In the genomic region with DNA sequence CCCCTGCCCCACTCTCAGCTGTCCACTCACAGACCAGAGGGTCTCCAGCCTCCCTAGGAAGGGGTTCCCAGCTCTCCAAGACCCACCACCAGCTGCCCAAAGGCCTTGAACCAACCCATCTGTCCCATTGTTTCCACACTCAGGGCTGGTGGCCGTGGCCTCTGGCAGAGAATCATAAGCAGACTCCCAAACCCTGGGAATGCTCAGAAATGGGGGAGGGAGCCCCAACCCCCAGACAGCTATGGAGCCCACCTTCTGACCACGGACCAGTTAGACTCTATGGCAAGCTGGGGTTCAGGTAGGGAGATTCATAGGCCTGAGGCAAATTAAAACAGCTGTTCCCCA, we compare ENCODE assay signal across 27 cellular contexts.
DNase-seq lines count a peak whose midpoint lies in the region; ATAC-seq and TF ChIP-seq lines count a peak whose summit lies in the region.
"Had no signal": no experiment of that assay in that cellular context is flagged by ENCODE, and none has a peak within 500 bp of the region (broad histone marks: within the 10 kb centered on the region; RNA-seq: fewer than 3 reads in every experiment).

No MANE protein-coding gene starts in this region.

- WGBS in heart left ventricle, 4 donors = 77 to 83% (median 80%) methylated on average over 2 of the region's 2 CpGs
- 52 to 81% (median 69%) methylated on average over 2 of the region's 2 CpGs for WGBS in spleen, 5 donors
- 78 to 92% (median 81%) methylated on average over 2 of the region's 2 CpGs; no CpG with 5 or more reads in 1 of the 5 donors for WGBS in stomach, 5 donors

- no peak overlapping the region for H3K9ac ChIP-seq in colonic mucosa (ENCODE audit: low read depth in 2 of 2, low read length in 2 of 2)

- no peaks in the 10 kb centered on the region for H3K9me3 Mint-ChIP-seq in nephron progenitor cell
- H3K9me3 Mint-ChIP-seq: activated naive CD4-positive, alpha-beta T cell treated with anti-CD3 and anti-CD28 coated beads, Interleukin-2, amount 50 U/mL, for 72 hours; naive thymus-derived CD8-positive, alpha-beta T cell; T-helper 1 cell treated with Interleukin-12 subunit alpha and Interleukin-12 subunit beta and Interleukin-4 antibody, amounts not matched to agents 30 μg/mL and 1 μg/mL, for 36 hours had no signal

- H3K9me3 ChIP-seq in heart left ventricle = no peaks in the 10 kb centered on the region
- H3K9me3 ChIP-seq in colonic mucosa = no peaks in the 10 kb centered on the region
- no peaks in the 10 kb centered on the region for H3K9me3 ChIP-seq in spleen
- H3K9me3 ChIP-seq in stomach = no peaks in the 10 kb centered on the region
- H3K9me3 ChIP-seq: ascending aorta, BE2C, HAP-1, lower lobe of right lung, thyroid gland had no signal

- H3K36me3 Mint-ChIP-seq in nephron progenitor cell (ENCODE audit: low read depth) = no peaks in the 10 kb centered on the region
- H3K36me3 Mint-ChIP-seq: activated naive CD4-positive, alpha-beta T cell treated with anti-CD3 and anti-CD28 coated beads, Interleukin-2, amount 50 U/mL, for 72 hours; naive thymus-derived CD8-positive, alpha-beta T cell had no signal

- DNase-seq in heart left ventricle (no peak), Right ventricle myocardium superior (no peak), colonic mucosa (peak; percentile 12), nephron progenitor cell (no peak), spleen (no peak), stomach (no peak)
- DNase-seq: ACHN; activated CD4-positive, alpha-beta T cell treated with anti-CD3 and anti-CD28 coated beads, Interleukin-2, amount 50 U/mL, for 4 hours; activated CD4-positive, CD25-positive, alpha-beta regulatory T cell; cortex of kidney; Karpas-422; lower lobe of right lung; naive thymus-derived CD8-positive, alpha-beta T cell; NCI-H2029; NCI-H526; NK-92 treated with Interleukin-12 subunit alpha and Interleukin-12 subunit beta, amount 100 ng/mL, for 24 hours; PC-9; retina had no signal

- H3K27me3 ChIP-seq in heart left ventricle (no peaks in the 10 kb centered on the region), colonic mucosa (no peaks in the 10 kb centered on the region), spleen (replicated peaks in 1 of 7) (no peaks in the 10 kb centered on the region), stomach (no peaks in the 10 kb centered on the region)
- H3K27me3 ChIP-seq: ascending aorta, BE2C, thyroid gland had no signal

- intact Hi-C loops in heart left ventricle (cut with DNase I) = loop anchor here in 3 of 10 donors (10.0 kb wide), 3 partner anchors 211 to 291 kb away; a partner anchor contains a TSS
- intact Hi-C loops in Right ventricle myocardium superior (cut with DNase I) = no loop called here
- intact Hi-C loops in colonic mucosa (cut with DNase I) = no loop called here
- intact Hi-C loops in spleen (cut with DNase I; ENCODE audit: low total_unique reads) = loop anchor here (10.0 kb wide), 1 partner anchor 281 kb away; a partner anchor contains a TSS
- intact Hi-C loops in stomach (cut with DNase I; ENCODE audit: low total_unique reads) = no loop called here

- H3K27me3 Mint-ChIP-seq in nephron progenitor cell (ENCODE audit: low read depth, poor library complexity) = peaks cover 6% of the 10 kb centered on the region

- peaks cover 88% of the 10 kb centered on the region for H3K4me1 Mint-ChIP-seq in nephron progenitor cell

- peaks cover 5 to 77% (median 58%) of the 10 kb centered on the region in 12 donors for H3K4me1 ChIP-seq in heart left ventricle
- no peaks in the 10 kb centered on the region for H3K4me1 ChIP-seq in colonic mucosa
- peaks cover 13 to 60% (median 44%) of the 10 kb centered on the region in 6 donors for H3K4me1 ChIP-seq in spleen
- H3K4me1 ChIP-seq in stomach = peaks cover 0 to 39% (median 14%) of the 10 kb centered on the region in 4 donors
- H3K4me1 ChIP-seq: HAP-1, lower lobe of right lung had no signal

- H3K4me3 ChIP-seq in heart left ventricle (no peak overlapping the region), colonic mucosa (no peak overlapping the region), spleen (no peak overlapping the region), stomach (no peak overlapping the region)
- H3K4me3 ChIP-seq: ascending aorta, HAP-1, lower lobe of right lung, PC-9, thyroid gland had no signal

- TF ChIP-seq CTCF in heart left ventricle (IDR thresholded peaks at IDR 0.05) = no peak
- no peak for TF ChIP-seq CTCF in colonic mucosa (IDR thresholded peaks at IDR 0.05)
- no peak for TF ChIP-seq CTCF in nephron progenitor cell (IDR thresholded peaks at IDR 0.05)
- no peak for TF ChIP-seq CTCF in spleen (IDR thresholded peaks at IDR 0.05 in 8 of 11, conservative IDR thresholded peaks at IDR 0.05 in 3 of 11)
- no peak for TF ChIP-seq CTCF in stomach (IDR thresholded peaks at IDR 0.05)

- H3K27ac Mint-ChIP-seq in nephron progenitor cell = peak overlapping the region; percentile 71
- H3K27ac Mint-ChIP-seq: activated naive CD4-positive, alpha-beta T cell treated with anti-CD3 and anti-CD28 coated beads, Interleukin-2, amount 50 U/mL, for 72 hours; naive thymus-derived CD8-positive, alpha-beta T cell; T-helper 1 cell treated with Interleukin-12 subunit alpha and Interleukin-12 subunit beta and Interleukin-4 antibody, amounts not matched to agents 30 μg/mL and 1 μg/mL, for 36 hours had no signal

- TF ChIP-seq EP300 in stomach (IDR thresholded peaks at IDR 0.05) = no peak

- H3K36me3 ChIP-seq in heart left ventricle (no peaks in the 10 kb centered on the region), colonic mucosa (no peaks in the 10 kb centered on the region), spleen (no peaks in the 10 kb centered on the region), stomach (no peaks in the 10 kb centered on the region)
- H3K36me3 ChIP-seq: ascending aorta, BE2C, HAP-1, lower lobe of right lung, thyroid gland had no signal

- H3K27ac ChIP-seq in heart left ventricle (peak overlapping the region; percentile 44 to 90 (median 74)), colonic mucosa (no peak overlapping the region), spleen (peak overlapping the region; percentile 10 to 83 (median 73)), stomach (no peak overlapping the region)
- H3K27ac ChIP-seq: ascending aorta, lower lobe of right lung, PC-9, thyroid gland had no signal

- ATAC-seq in heart left ventricle (no peak), Right ventricle myocardium superior (ENCODE audit: poor library complexity) (no peak), HG03196 (IDR thresholded peaks at IDR 0.05; ENCODE audit: unreplicated experiment) (no peak)
- ATAC-seq: activated naive CD4-positive, alpha-beta T cell treated with anti-CD3 and anti-CD28 coated beads, Interleukin-2, amount 50 U/mL, for 72 hours; esophagus mucosa; HepG2; lower lobe of right lung; naive thymus-derived CD8-positive, alpha-beta T cell had no signal

- no peak overlapping the region for H3K4me3 Mint-ChIP-seq in nephron progenitor cell
- H3K4me3 Mint-ChIP-seq: naive thymus-derived CD8-positive, alpha-beta T cell; T-helper 1 cell treated with Interleukin-12 subunit alpha and Interleukin-12 subunit beta and Interleukin-4 antibody, amounts not matched to agents 30 μg/mL and 1 μg/mL, for 36 hours had no signal

- no peak for TF ChIP-seq POLR2A in heart left ventricle (IDR thresholded peaks at IDR 0.05)
- TF ChIP-seq POLR2A in spleen (IDR thresholded peaks at IDR 0.05) = no peak
- no peak for TF ChIP-seq POLR2A in stomach (IDR thresholded peaks at IDR 0.05)

Comparison
In these comparisons a context has a peak if more than half of its experiments do, and no peak if none do; other contexts are left out.
1. H3K27ac ChIP-seq: peak in heart left ventricle (12 of 12) and spleen (8 of 8); none in colonic mucosa (single experiment) and stomach (0 of 5).